Comparison of ENCODE assay signal across 28 cellular contexts in genomic region chr2:210599476-210599875, GRCh38.
"Had no signal": no experiment of that assay in that cellular context is flagged by ENCODE, and none has a peak within 500 bp of the region (broad histone marks: within the 10 kb centered on the region; RNA-seq: fewer than 3 reads in every experiment).

No MANE protein-coding gene starts in this region.

- H3K9me3 Mint-ChIP-seq: activated CD4-positive, alpha-beta T cell treated with anti-CD3 and anti-CD28 coated beads, Interleukin-2, amount 10 ng/mL, durations not matched to agents 24 days and 14 days; activated naive CD4-positive, alpha-beta T cell treated with anti-CD3 and anti-CD28 coated beads, Interleukin-2, amount 10 ng/mL, durations not matched to agents 7 days and 5 days; activated T-cell treated with anti-CD3 and anti-CD28 coated beads, Interleukin-2, amount 50 U/mL, for 72 hours; T-helper 2 cell treated with Interferon-gamma antibody and Interleukin-4, amounts not matched to agents 5 μg/mL and 100 μg/mL, for 36 hours had no signal

- H3K27ac Mint-ChIP-seq: activated CD4-positive, alpha-beta memory T cell treated with anti-CD3 and anti-CD28 coated beads for 36 hours; activated CD4-positive, alpha-beta T cell treated with anti-CD3 and anti-CD28 coated beads for 36 hours; activated CD4-positive, alpha-beta T cell treated with anti-CD3 and anti-CD28 coated beads, Interleukin-2, amount 10 ng/mL, durations not matched to agents 24 days and 14 days; activated naive CD4-positive, alpha-beta T cell treated with anti-CD3 and anti-CD28 coated beads, Interleukin-2, amount 10 ng/mL, durations not matched to agents 7 days and 5 days; activated naive CD4-positive, alpha-beta T cell treated with anti-CD3 and anti-CD28 coated beads, Interleukin-2, amount 50 U/mL, for 72 hours; activated naive CD8-positive, alpha-beta T cell treated with anti-CD3 and anti-CD28 coated beads, Interleukin-2, amount 10 ng/mL, durations not matched to agents 7 days and 5 days; activated T-cell treated with anti-CD3 and anti-CD28 coated beads, Interleukin-2, amount 50 U/mL, for 24 hours; activated T-cell treated with anti-CD3 and anti-CD28 coated beads, Interleukin-2, amount 50 U/mL, for 72 hours; brain; endodermal cell; T-helper 17 cell; T-helper 2 cell treated with Interferon-gamma antibody and Interleukin-4, amounts not matched to agents 5 μg/mL and 100 μg/mL, for 36 hours had no signal

- H3K4me3 Mint-ChIP-seq: activated CD4-positive, alpha-beta memory T cell treated with anti-CD3 and anti-CD28 coated beads for 36 hours; activated CD4-positive, alpha-beta T cell treated with anti-CD3 and anti-CD28 coated beads for 36 hours; activated CD4-positive, alpha-beta T cell treated with anti-CD3 and anti-CD28 coated beads, Interleukin-2, amount 10 ng/mL, durations not matched to agents 24 days and 14 days; activated naive CD4-positive, alpha-beta T cell treated with anti-CD3 and anti-CD28 coated beads, Interleukin-2, amount 10 ng/mL, durations not matched to agents 7 days and 5 days; activated naive CD8-positive, alpha-beta T cell treated with anti-CD3 and anti-CD28 coated beads, Interleukin-2, amount 10 ng/mL, durations not matched to agents 7 days and 5 days; activated T-cell treated with anti-CD3 and anti-CD28 coated beads, Interleukin-2, amount 50 U/mL, for 24 hours; activated T-cell treated with anti-CD3 and anti-CD28 coated beads, Interleukin-2, amount 50 U/mL, for 72 hours; brain; endodermal cell; T-helper 17 cell; T-helper 2 cell treated with Interferon-gamma antibody and Interleukin-4, amounts not matched to agents 5 μg/mL and 100 μg/mL, for 36 hours had no signal

- H3K27me3 Mint-ChIP-seq: activated CD4-positive, alpha-beta memory T cell treated with anti-CD3 and anti-CD28 coated beads for 36 hours; activated CD4-positive, alpha-beta T cell treated with anti-CD3 and anti-CD28 coated beads, Interleukin-2, amount 10 ng/mL, durations not matched to agents 24 days and 14 days; activated naive CD4-positive, alpha-beta T cell treated with anti-CD3 and anti-CD28 coated beads, Interleukin-2, amount 10 ng/mL, durations not matched to agents 7 days and 5 days; activated naive CD8-positive, alpha-beta T cell treated with anti-CD3 and anti-CD28 coated beads, Interleukin-2, amount 10 ng/mL, durations not matched to agents 7 days and 5 days; activated T-cell treated with anti-CD3 and anti-CD28 coated beads, Interleukin-2, amount 50 U/mL, for 24 hours; brain; T-helper 17 cell had no signal

- ATAC-seq: activated CD4-positive, alpha-beta T cell treated with anti-CD3 and anti-CD28 coated beads for 36 hours; activated naive CD4-positive, alpha-beta T cell treated with anti-CD3 and anti-CD28 coated beads, Interleukin-2, amount 50 U/mL, for 72 hours; activated T-cell treated with anti-CD3 and anti-CD28 coated beads, Interleukin-2, amount 50 U/mL, for 72 hours; T-helper 17 cell had no signal

- H3K4me1 Mint-ChIP-seq: activated CD4-positive, alpha-beta T cell treated with anti-CD3 and anti-CD28 coated beads for 36 hours; activated CD4-positive, alpha-beta T cell treated with anti-CD3 and anti-CD28 coated beads, Interleukin-2, amount 10 ng/mL, durations not matched to agents 24 days and 14 days; activated naive CD4-positive, alpha-beta T cell treated with anti-CD3 and anti-CD28 coated beads, Interleukin-2, amount 10 ng/mL, durations not matched to agents 7 days and 5 days; activated naive CD8-positive, alpha-beta T cell treated with anti-CD3 and anti-CD28 coated beads, Interleukin-2, amount 10 ng/mL, durations not matched to agents 7 days and 5 days; brain; endodermal cell; T-helper 17 cell had no signal

- FAIRE-seq: frontal cortex had no signal

- H3K36me3 Mint-ChIP-seq: activated CD4-positive, alpha-beta memory T cell treated with anti-CD3 and anti-CD28 coated beads for 36 hours; activated naive CD4-positive, alpha-beta T cell treated with anti-CD3 and anti-CD28 coated beads, Interleukin-2, amount 10 ng/mL, durations not matched to agents 7 days and 5 days; activated naive CD8-positive, alpha-beta T cell treated with anti-CD3 and anti-CD28 coated beads, Interleukin-2, amount 10 ng/mL, durations not matched to agents 7 days and 5 days had no signal

- DNase-seq: activated CD4-positive, alpha-beta memory T cell treated with anti-CD3 and anti-CD28 coated beads for 36 hours; activated CD4-positive, alpha-beta T cell treated with anti-CD3 and anti-CD28 coated beads for 36 hours; activated CD4-positive, alpha-beta T cell treated with anti-CD3 and anti-CD28 coated beads, Interleukin-2, amount 10 ng/mL, durations not matched to agents 24 days and 14 days; activated CD4-positive, CD25-positive, alpha-beta regulatory T cell; activated CD4-positive, CD25-positive, alpha-beta regulatory T cell treated with anti-CD3 and anti-CD28 coated beads, Interleukin-2, amount 50 U/mL, for 72 hours; activated CD8-positive, alpha-beta memory T cell treated with anti-CD3 and anti-CD28 coated beads, Interleukin-2, amount 50 U/mL, for 48 hours; activated gamma-delta T cell; activated naive CD4-positive, alpha-beta T cell; activated naive CD4-positive, alpha-beta T cell treated with anti-CD3 and anti-CD28 coated beads, Interleukin-2, amount 10 ng/mL, durations not matched to agents 7 days and 5 days; activated naive CD8-positive, alpha-beta T cell treated with anti-CD3 and anti-CD28 coated beads, Interleukin-2, amount 10 ng/mL, durations not matched to agents 7 days and 5 days; activated T-cell treated with anti-CD3 and anti-CD28 coated beads for 4 hours; activated T-cell treated with anti-CD3 and anti-CD28 coated beads, Interleukin-2, amount 50 U/mL, for 24 hours; activated T-cell treated with anti-CD3 and anti-CD28 coated beads, Interleukin-2, amount 50 U/mL, for 72 hours; central memory CD4-positive, alpha-beta T cell; cerebellar nuclear complex; colonic mucosa; effector CD8-positive, alpha-beta T cell; endodermal cell; erythroblast; esophagus squamous epithelium; head of caudate nucleus; T-helper 1 cell; T-helper 17 cell; T1000 had no signal
